ENCODE assay signal across 18 cellular contexts in the genomic region with DNA sequence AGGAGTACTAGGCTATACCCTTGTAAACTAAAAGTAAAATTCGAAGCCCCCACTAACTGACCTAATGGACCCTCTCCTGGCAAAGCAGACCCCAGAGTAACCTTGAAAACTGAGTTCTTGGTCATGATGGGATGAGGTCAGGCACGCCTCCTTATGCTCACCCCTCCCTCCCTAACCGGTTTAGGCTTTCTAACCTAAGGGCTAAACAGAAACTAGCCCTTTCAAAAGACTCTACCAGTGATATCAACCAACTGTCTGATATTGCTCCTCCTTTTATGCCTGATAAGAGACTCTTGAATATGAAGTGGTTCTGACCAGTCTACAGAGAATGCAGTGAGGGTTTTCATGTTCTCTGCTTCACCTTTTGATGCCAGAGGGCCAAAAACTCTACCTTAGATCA. TPM values are rescaled to one million over a fixed set of nuclear protein-coding genes. Genes with fewer than 3 reads are reported as not detected.
DNase-seq lines count a peak whose midpoint lies in the region; ATAC-seq and TF ChIP-seq lines count a peak whose summit lies in the region.
"Had no signal": no experiment of that assay in that cellular context is flagged by ENCODE, and none has a peak within 500 bp of the region (broad histone marks: within the 10 kb centered on the region; RNA-seq: fewer than 3 reads in every experiment).

No MANE protein-coding gene starts in this region.

- no peaks in the 10 kb centered on the region for H3K36me3 Mint-ChIP-seq in MCF 10A (ENCODE audit: insufficient read depth, unreplicated experiment)
- H3K36me3 Mint-ChIP-seq in activated naive CD4-positive, alpha-beta T cell treated with anti-CD3 and anti-CD28 coated beads, Interleukin-2, amount 50 U/mL, for 72 hours: no peaks in the 10 kb centered on the region
- H3K36me3 Mint-ChIP-seq: CD14-positive monocyte; CD4-positive, alpha-beta memory T cell; CD4-positive, CD25-positive, alpha-beta regulatory T cell had no signal

- dilution Hi-C loops in mammary epithelial cell (cut with HindIII; ENCODE audit: low sequenced_read_pairs): no loop called here

- H3K4me2 ChIP-seq in mammary epithelial cell (ENCODE audit: insufficient read depth, low read depth, low read length): no peak overlapping the region
- H3K4me2 ChIP-seq: BLaER1 had no signal

- peak overlapping the region; percentile 46 for H3K27ac Mint-ChIP-seq in MCF 10A (ENCODE audit: low read depth, unreplicated experiment)
- H3K27ac Mint-ChIP-seq in activated naive CD4-positive, alpha-beta T cell treated with anti-CD3 and anti-CD28 coated beads, Interleukin-2, amount 50 U/mL, for 72 hours: no peak overlapping the region
- H3K27ac Mint-ChIP-seq: CD4-positive, alpha-beta memory T cell; CD4-positive, CD25-positive, alpha-beta regulatory T cell had no signal

- peaks cover 2% of the 10 kb centered on the region for H3K79me2 ChIP-seq in mammary epithelial cell (ENCODE audit: insufficient read depth, low read length)

- ATAC-seq in activated naive CD4-positive, alpha-beta T cell treated with anti-CD3 and anti-CD28 coated beads, Interleukin-2, amount 50 U/mL, for 72 hours: no peak

- intact Hi-C loops in MCF 10A (cut with micrococcal nuclease): no loop called here
- intact Hi-C loops in mammary epithelial cell (cut with micrococcal nuclease): no loop called here

- WGBS in mammary epithelial cell (ENCODE audit: low coverage, missing lambda C conversion rate): 64% methylated on average over 3 of the region's 3 CpGs

- H3K4me1 ChIP-seq in mammary epithelial cell (ENCODE audit: insufficient read depth, low read length): peaks cover 9% of the 10 kb centered on the region
- H3K4me1 ChIP-seq: BE2C had no signal

- peaks cover 9% of the 10 kb centered on the region for H3K4me1 Mint-ChIP-seq in MCF 10A (ENCODE audit: insufficient read depth, unreplicated experiment)

- H3K9ac ChIP-seq in mammary epithelial cell (ENCODE audit: insufficient read depth, low read length): no peak overlapping the region
- H3K9ac ChIP-seq: BLaER1 had no signal

- CTCF ChIA-PET in MCF 10A (lab: Yijun Ruan, JAX) (interaction anchor here (0.6 to 2.5 kb wide), 3 partner anchors 16 to 59 kb away, joined by 3 to 8 read pairs (median 5); no protein-coding TSS in a partner anchor), mammary epithelial cell (lab: Charles Lee; ENCODE audit: low non-redundant PET) (no interaction called here)

- H3K36me3 ChIP-seq in mammary epithelial cell (ENCODE audit: insufficient read depth, low read length): no peaks in the 10 kb centered on the region
- H3K36me3 ChIP-seq: BE2C, BLaER1 had no signal

- no peaks in the 10 kb centered on the region for H3K27me3 Mint-ChIP-seq in MCF 10A (ENCODE audit: insufficient read depth, unreplicated experiment)
- H3K27me3 Mint-ChIP-seq: CD4-positive, alpha-beta memory T cell had no signal

- no peak for TF ChIP-seq CTCF in MCF 10A (IDR thresholded peaks at IDR 0.05; ENCODE audit: unreplicated experiment)
- TF ChIP-seq CTCF in mammary epithelial cell (conservative IDR thresholded peaks at IDR 0.05 in 1 of 2, IDR thresholded peaks at IDR 0.05 in 1 of 2; ENCODE audit: extremely low read depth in 1 of 2, insufficient read depth in 1 of 2, low read depth in 1 of 2, low read length in 2 of 2): no peak

- POLR2A ChIA-PET in MCF 10A (lab: Yijun Ruan, JAX): interaction anchor here (1.2 to 1.7 kb wide), 2 partner anchors 10 to 69 kb away, joined by 3 read pairs; partner anchors contain the start of gene C1R

- no peak for DNase-seq in MCF 10A (ENCODE audit: unreplicated experiment)
- DNase-seq in mammary epithelial cell: no peak
- peak; percentile 87 for DNase-seq in OCI-M1 (lab: John Stamatoyannopoulos, UW)
- DNase-seq in erythroblast (lab: John Stamatoyannopoulos, UW): peak; percentile 70 to 86
- DNase-seq in activated naive CD4-positive, alpha-beta T cell treated with anti-CD3 and anti-CD28 coated beads, Interleukin-2, amount 50 U/mL, for 72 hours (ENCODE audit: low spot score in 2 of 2): no peak
- DNase-seq in DMS 273 (lab: John Stamatoyannopoulos, UW; ENCODE audit: unreplicated experiment): no peak
- DNase-seq: 8988T; ACHN; BE2C; C1 segment of cervical spinal cord; CD4-positive, alpha-beta memory T cell; CD4-positive, CD25-positive, alpha-beta regulatory T cell; CD8-positive, alpha-beta memory T cell; COR-L47; DMS79 treated with DMSO at 0.1 percent for 48 hours; GF-D8 had no signal

- H2AFZ ChIP-seq in mammary epithelial cell (ENCODE audit: low read depth, low read length): no peak overlapping the region

- no peaks in the 10 kb centered on the region for H3K9me3 Mint-ChIP-seq in MCF 10A (ENCODE audit: unreplicated experiment)
- no peaks in the 10 kb centered on the region for H3K9me3 Mint-ChIP-seq in activated naive CD4-positive, alpha-beta T cell treated with anti-CD3 and anti-CD28 coated beads, Interleukin-2, amount 50 U/mL, for 72 hours
- H3K9me3 Mint-ChIP-seq: CD4-positive, alpha-beta memory T cell; CD4-positive, CD25-positive, alpha-beta regulatory T cell; CD8-positive, alpha-beta memory T cell had no signal

- H3K27me3 ChIP-seq in mammary epithelial cell (ENCODE audit: insufficient read depth, low read length): no peaks in the 10 kb centered on the region
- H3K27me3 ChIP-seq: BE2C, BLaER1 had no signal

- H3K4me3 ChIP-seq in mammary epithelial cell (replicated peaks in 1 of 3; ENCODE audit: insufficient read depth in 1 of 3, low read depth in 2 of 3, low read length in 3 of 3): no peak overlapping the region
- H3K4me3 ChIP-seq: BLaER1 had no signal

- no peak overlapping the region for H3K4me3 Mint-ChIP-seq in MCF 10A (ENCODE audit: unreplicated experiment)
- H3K4me3 Mint-ChIP-seq: CD14-positive monocyte; CD4-positive, alpha-beta memory T cell had no signal

- in situ Hi-C loops in mammary epithelial cell (cut with MboI; ENCODE audit: low sequenced_read_pairs in 2 of 2): no loop called here

- BruUV-seq in MCF 10A (replicated peaks; lab: Mats Ljungman, UMichigan) (no TSS peak), mammary epithelial cell (replicated peaks; lab: Mats Ljungman, UMichigan) (no TSS peak)

- no peak for TF ChIP-seq POLR2A in erythroblast (IDR thresholded peaks at IDR 0.05; ENCODE audit: low read length)

- H4K20me1 ChIP-seq in mammary epithelial cell (ENCODE audit: insufficient read depth, low read length): no peaks in the 10 kb centered on the region
- H4K20me1 ChIP-seq: BLaER1 had no signal

- H3K9me3 ChIP-seq in mammary epithelial cell (replicated peaks; ENCODE audit: insufficient read depth, low read length): no peaks in the 10 kb centered on the region
- H3K9me3 ChIP-seq: BE2C, BLaER1 had no signal

- H3K27ac ChIP-seq in mammary epithelial cell (ENCODE audit: insufficient read depth, low read depth, low read length): no peak overlapping the region
- H3K27ac ChIP-seq: BLaER1 had no signal

RNA-seq across cellular contexts. Expression of gene LPCAT3, which starts 4.8 kb away (rescaled TPM):
- 14.4 and 15.4 TPM in 2 replicates for total RNA-seq in MCF 10A (2022)
- total RNA-seq in mammary epithelial cell: 10 to 100 TPM; 22.8 to 31.3 TPM
- 48.0 TPM for polyA plus RNA-seq in mammary epithelial cell
- 39.9 TPM for polyA minus RNA-seq in mammary epithelial cell
- 10 to 100 TPM; 22.0 to 31.9 TPM for total RNA-seq in activated naive CD4-positive, alpha-beta T cell treated with anti-CD3 and anti-CD28 coated beads, Interleukin-2, amount 50 U/mL, for 72 hours

RNA-seq across cellular contexts. Expression of gene C1S, which starts 37.4 kb away (rescaled TPM):
- total RNA-seq in MCF 10A (2022): 6.0 and 11.5 TPM in 2 replicates
- total RNA-seq in mammary epithelial cell: 10 to 100 TPM in 1 of 2 donors, 1 to 10 TPM in 1; 3.5 to 13.8 TPM
- polyA plus RNA-seq in mammary epithelial cell: 2.2 TPM
- polyA minus RNA-seq in mammary epithelial cell: not detected
- total RNA-seq in activated naive CD4-positive, alpha-beta T cell treated with anti-CD3 and anti-CD28 coated beads, Interleukin-2, amount 50 U/mL, for 72 hours: 10 to 100 TPM in 1 of 2 donors, 1 to 10 TPM in 1; 4.8 to 21.9 TPM
- polyA plus RNA-seq: CD14-positive monocyte; CD4-positive, alpha-beta memory T cell; CD4-positive, CD25-positive, alpha-beta regulatory T cell; CD8-positive, alpha-beta memory T cell had no signal

RNA-seq across cellular contexts. Expression of gene EMG1, which starts 52.4 kb away (rescaled TPM):
- total RNA-seq in MCF 10A (2022): 66.5 and 93.8 TPM in 2 replicates
- 10 to 100 TPM; 29.3 to 75.1 TPM for total RNA-seq in mammary epithelial cell
- 48.5 TPM for polyA plus RNA-seq in mammary epithelial cell
- 25.8 TPM for polyA minus RNA-seq in mammary epithelial cell
- total RNA-seq in activated naive CD4-positive, alpha-beta T cell treated with anti-CD3 and anti-CD28 coated beads, Interleukin-2, amount 50 U/mL, for 72 hours: 10 to 100 TPM; 69.0 to 76.3 TPM

RNA-seq across cellular contexts. Expression of gene PHB2, which starts 52.6 kb away (rescaled TPM):
- total RNA-seq in MCF 10A (2022) (249 and 305 TPM in 2 replicates), mammary epithelial cell (100 to 1,000 TPM; 149 to 168 TPM)
- polyA plus RNA-seq in mammary epithelial cell: 319 TPM
- 137 TPM for polyA minus RNA-seq in mammary epithelial cell
- 100 to 1,000 TPM; 387 to 423 TPM for total RNA-seq in activated naive CD4-positive, alpha-beta T cell treated with anti-CD3 and anti-CD28 coated beads, Interleukin-2, amount 50 U/mL, for 72 hours

Comparison
In these comparisons a context has a peak if more than half of its experiments do, and no peak if none do; other contexts are left out.
1. DNase-seq: peak in OCI-M1 (single experiment) and erythroblast (2 of 2); none in MCF 10A (single experiment), mammary epithelial cell (single experiment), activated naive CD4-positive, alpha-beta T cell treated with anti-CD3 and anti-CD28 coated beads, Interleukin-2, amount 50 U/mL, for 72 hours (0 of 2) and DMS 273 (single experiment).